Comparison of ENCODE assay signal across 7 cellular contexts in genomic region chr22:50473088-50473487, GRCh38.
DNase-seq lines count a peak whose midpoint lies in the region; ATAC-seq, FAIRE-seq and TF ChIP-seq lines count a peak whose summit lies in the region.

No MANE protein-coding gene starts in this region.

- H3K9me3 ChIP-seq in RWPE2 (ENCODE audit: severe bottlenecking) = no peaks in the 10 kb centered on the region

- no peak for DNase-seq in GM18507 (ENCODE audit: extremely low spot score, insufficient read length, low read depth)
- DNase-seq in RWPE2 (ENCODE audit: low spot score) = no peak
- no peak for DNase-seq in brain microvascular endothelial cell
- no peak for DNase-seq in SW480 (ENCODE audit: low spot score)

- no peaks in the 10 kb centered on the region for H3K9me3 Mint-ChIP-seq in nephron

- H3K27me3 ChIP-seq in RWPE2 (ENCODE audit: insufficient read depth, poor library complexity, severe bottlenecking) (no peaks in the 10 kb centered on the region), brain microvascular endothelial cell (replicated peaks) (no peaks in the 10 kb centered on the region)

- H3K4me1 ChIP-seq in RWPE2 (ENCODE audit: insufficient read depth, poor library complexity, severe bottlenecking) = peaks cover 32% of the 10 kb centered on the region

- H3K27me3 Mint-ChIP-seq in nephron (ENCODE audit: low read depth) = peaks cover 15% of the 10 kb centered on the region

- H3K27ac Mint-ChIP-seq in nephron = peak overlapping the region; percentile 7 to 69 (median 42)

- peak; percentile 79 for FAIRE-seq in GM18507 (lab: Jason Lieb, UNC)

- ATAC-seq in RWPE2 (ENCODE audit: low read depth) (no peak), HG03354 (IDR thresholded peaks at IDR 0.05; ENCODE audit: poor library complexity, severe bottlenecking, unreplicated experiment) (no peak), GM21515 (IDR thresholded peaks at IDR 0.05; ENCODE audit: unreplicated experiment) (no peak)

- in situ Hi-C loops in brain microvascular endothelial cell (cut with HindIII; ENCODE audit: low pct_ligation_motif_present, low sequenced_read_pairs) = no loop called here

- H3K4me3 ChIP-seq in RWPE2 (ENCODE audit: severe bottlenecking) (no peak overlapping the region), brain microvascular endothelial cell (ENCODE audit: low read depth, low read length) (no peak overlapping the region)

- no peaks in the 10 kb centered on the region for H3K36me3 Mint-ChIP-seq in nephron (ENCODE audit: low read depth)

- no peak overlapping the region for H3K27ac ChIP-seq in RWPE2 (ENCODE audit: poor library complexity, severe bottlenecking)
- no peak overlapping the region for H3K27ac ChIP-seq in brain microvascular endothelial cell

- TF ChIP-seq CTCF in RWPE2 (IDR thresholded peaks at IDR 0.05; ENCODE audit: poor library complexity, severe bottlenecking) = peak; percentile 28
- TF ChIP-seq CTCF in brain microvascular endothelial cell (IDR thresholded peaks at IDR 0.05; ENCODE audit: low read depth, low read length, missing control alignments) = peak; percentile 50
- TF ChIP-seq CTCF in nephron (IDR thresholded peaks at IDR 0.05; ENCODE audit: unreplicated experiment in 3 of 3) = no peak

- H3K4me1 Mint-ChIP-seq in nephron = peaks cover 42% of the 10 kb centered on the region

- H3K36me3 ChIP-seq in RWPE2 (ENCODE audit: low read depth) (no peaks in the 10 kb centered on the region), brain microvascular endothelial cell (replicated peaks) (no peaks in the 10 kb centered on the region)

- H3K4me3 Mint-ChIP-seq in nephron = peak overlapping the region; percentile 90 to 97 (median 92)

Comparison
In these comparisons a context has a peak if more than half of its experiments do, and no peak if none do; other contexts are left out.
1. CTCF ChIP-seq: peak in RWPE2 (single experiment) and brain microvascular endothelial cell (single experiment); none in nephron (0 of 3).